In the genomic region with DNA sequence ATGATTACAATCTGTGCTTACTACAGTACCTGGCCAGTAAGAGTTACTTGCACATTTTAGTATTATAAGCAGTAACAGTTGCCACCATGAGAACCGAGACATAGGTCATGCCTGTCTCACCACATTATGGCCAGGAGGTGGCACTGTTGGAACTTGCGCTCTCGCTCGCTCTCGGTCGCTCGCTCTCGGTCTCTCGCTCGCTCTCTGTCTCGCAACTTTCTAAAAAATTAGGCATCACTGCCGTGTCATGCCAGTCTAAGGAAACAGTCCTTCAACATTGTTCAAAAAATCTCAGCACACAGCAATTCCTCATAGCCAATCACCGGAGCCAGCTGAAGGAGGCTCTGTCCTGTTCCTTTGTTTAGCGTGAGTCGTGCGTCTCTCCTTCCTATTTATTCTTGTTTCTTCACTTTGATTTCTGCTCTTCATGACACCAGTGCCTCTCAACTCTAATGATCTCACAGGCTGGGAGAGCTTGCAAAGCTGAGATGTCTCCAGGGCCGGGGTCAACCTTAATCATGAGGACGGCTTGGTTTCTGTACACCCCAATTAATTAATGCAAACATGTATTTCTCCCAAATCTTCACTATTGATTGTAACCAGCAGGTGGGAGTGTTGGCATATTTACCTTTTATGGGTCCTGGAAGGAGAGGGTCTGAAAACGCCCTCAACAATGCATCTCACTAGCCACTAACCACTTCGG, we compare ENCODE assay signal across 8 cellular contexts. TPM values are rescaled to one million over a fixed set of nuclear protein-coding genes. Genes with fewer than 3 reads are reported as not detected.
A peak's percentile ranks its signal among the peaks of the same experiment; 100 is the strongest.
DNase-seq lines count a peak whose midpoint lies in the region; ATAC-seq and TF ChIP-seq lines count a peak whose summit lies in the region.

No MANE protein-coding gene starts in this region.

- peaks cover 13% of the 10 kb centered on the region for H3K27me3 ChIP-seq in hepatocyte
- H3K27me3 ChIP-seq in rectal smooth muscle tissue (ENCODE audit: control insufficient read depth, insufficient read depth, low read length), result no peaks in the 10 kb centered on the region

- H3K36me3 ChIP-seq in hepatocyte (replicated peaks; ENCODE audit: insufficient read depth, low read depth), result no peaks in the 10 kb centered on the region
- no peaks in the 10 kb centered on the region for H3K36me3 ChIP-seq in rectal smooth muscle tissue (ENCODE audit: control insufficient read depth, insufficient read depth, low read length)

- H3K9me3 ChIP-seq in hepatocyte (ENCODE audit: low read depth), result no peaks in the 10 kb centered on the region

- H3K4me3 ChIP-seq in astrocyte of the spinal cord (ENCODE audit: low read depth, low read length) (peak overlapping the region; percentile 60), hepatocyte (peak overlapping the region; percentile 66), rectal smooth muscle tissue (ENCODE audit: low read length) (peak overlapping the region; percentile 83)

- H3K27ac ChIP-seq in hepatocyte, result peak overlapping the region; percentile 75
- peak overlapping the region; percentile 65 for H3K27ac ChIP-seq in rectal smooth muscle tissue (ENCODE audit: low read depth, low read length)

- H4K20me1 ChIP-seq in hepatocyte (ENCODE audit: insufficient read depth, poor library complexity, severe bottlenecking), result no peaks in the 10 kb centered on the region

- peak overlapping the region; percentile 7 for H3K9ac ChIP-seq in rectal smooth muscle tissue (ENCODE audit: low read length)

- H3K4me1 ChIP-seq in hepatocyte (ENCODE audit: insufficient read depth) (peaks cover 11% of the 10 kb centered on the region), rectal smooth muscle tissue (ENCODE audit: control insufficient read depth, insufficient read depth, low read length) (peaks cover 2% of the 10 kb centered on the region)

- no peaks in the 10 kb centered on the region for H3K9me2 ChIP-seq in hepatocyte (replicated peaks; ENCODE audit: insufficient read depth)

- TF ChIP-seq CTCF in astrocyte of the spinal cord (IDR thresholded peaks at IDR 0.05; ENCODE audit: low read depth, low read length), result peak; percentile 89
- TF ChIP-seq CTCF in hepatocyte (IDR thresholded peaks at IDR 0.05; ENCODE audit: poor library complexity), result peak; percentile 84

- ATAC-seq in GM18499 (IDR thresholded peaks at IDR 0.05; ENCODE audit: insufficient read depth, unreplicated experiment), result peak; percentile 88
- ATAC-seq in HG02884 (IDR thresholded peaks at IDR 0.05; ENCODE audit: unreplicated experiment), result peak; percentile 81

- DNase-seq in NCI-H146 (lab: John Stamatoyannopoulos, UW) (peak; percentile 62), T-helper 22 cell (ENCODE audit: low read depth) (peak; percentile 17), astrocyte of the spinal cord (ENCODE audit: low read depth, low spot score) (peak; percentile 87), hepatocyte (ENCODE audit: low spot score) (peak; percentile 90), 8988T (no peak)

- H3K79me2 ChIP-seq in hepatocyte, result no peaks in the 10 kb centered on the region

- 2% methylated on average over 20 of the region's 20 CpGs for WGBS in hepatocyte (ENCODE audit: low lambda C conversion rate, missing lambda C conversion rate)

- H3K4me2 ChIP-seq in hepatocyte, result peak overlapping the region; percentile 89

- peak overlapping the region; percentile 95 for H2AFZ ChIP-seq in hepatocyte

- in situ Hi-C loops in astrocyte of the spinal cord (cut with HindIII; ENCODE audit: low sequenced_read_pairs), result loop anchor here (25.0 kb wide), 1 partner anchor 428 kb away; no protein-coding TSS in a partner anchor

RNA-seq across cellular contexts. Expression of gene ADAMTS8, which starts 6.3 kb away (rescaled TPM):
- total RNA-seq in hepatocyte, result 1.9 and 2.3 TPM in 2 replicates
- 1.2 and 1.7 TPM in 2 replicates for polyA plus RNA-seq in hepatocyte

RNA-seq across cellular contexts. Expression of gene ADAMTS15, which starts 13.8 kb away (rescaled TPM):
- total RNA-seq in hepatocyte, result 10.1 and 14.6 TPM in 2 replicates
- polyA plus RNA-seq in hepatocyte, result 4.5 and 5.4 TPM in 2 replicates
